10 cellular contexts compared by ENCODE assay signal in genomic region chr17:2068589-2069051, GRCh38. TPM values are rescaled to one million over a fixed set of nuclear protein-coding genes. Genes with fewer than 3 reads are reported as not detected.
DNase-seq lines count a peak whose midpoint lies in the region; ATAC-seq and TF ChIP-seq lines count a peak whose summit lies in the region.
"Had no signal": no experiment of that assay in that cellular context is flagged by ENCODE, and none has a peak within 500 bp of the region (broad histone marks: within the 10 kb centered on the region; RNA-seq: fewer than 3 reads in every experiment).

No MANE protein-coding gene starts in this region.

- ATAC-seq in mucosa of descending colon = peak; percentile 6
- no peak for ATAC-seq in GM19463 (IDR thresholded peaks at IDR 0.05; ENCODE audit: unreplicated experiment)
- ATAC-seq: Panc1 had no signal

- H3K36me3 ChIP-seq in mucosa of descending colon (ENCODE audit: low read depth) = no peaks in the 10 kb centered on the region

- CTCF ChIA-PET in AG04450 (lab: Charles Lee) = interaction anchor here (0.8 to 2.5 kb wide), 7 partner anchors 11 to 183 kb away, joined by 3 to 10 read pairs (median 4); partner anchors contain the start of gene HIC1

- H3K27ac ChIP-seq in AG04450 (ENCODE audit: low read depth, low read length) = peak overlapping the region; percentile 94

- POLR2A ChIA-PET in AG04450 (lab: Yijun Ruan, JAX) = interaction anchor here (0.9 to 1.7 kb wide), 12 partner anchors 10 to 193 kb away, joined by 3 to 8 read pairs (median 5); no protein-coding TSS in a partner anchor

- peaks cover 1% of the 10 kb centered on the region for H3K27me3 Mint-ChIP-seq in IgD-negative memory B cell
- H3K27me3 Mint-ChIP-seq in brain = peaks cover 4% of the 10 kb centered on the region
- no peaks in the 10 kb centered on the region for H3K27me3 Mint-ChIP-seq in mesothelial cell of epicardium (ENCODE audit: low read depth)

- TF ChIP-seq CTCF in AG04450 (IDR thresholded peaks at IDR 0.05; ENCODE audit: low read depth, low read length) = no peak
- TF ChIP-seq CTCF in brain (conservative IDR thresholded peaks at IDR 0.05) = no peak
- no peak for TF ChIP-seq CTCF in mucosa of descending colon (IDR thresholded peaks at IDR 0.05)
- TF ChIP-seq CTCF in GM10266 (IDR thresholded peaks at IDR 0.05; ENCODE audit: control insufficient read depth, insufficient read depth, low read depth, missing control alignments) = no peak
- TF ChIP-seq CTCF in GM13977 (IDR thresholded peaks at IDR 0.05; ENCODE audit: extremely low read depth, insufficient read depth, missing control alignments) = no peak
- TF ChIP-seq CTCF in mesothelial cell of epicardium (IDR thresholded peaks at IDR 0.05; ENCODE audit: unreplicated experiment) = no peak

- H3K36me3 Mint-ChIP-seq in IgD-negative memory B cell (peaks cover 9% of the 10 kb centered on the region), brain (peaks cover 57% of the 10 kb centered on the region), mesothelial cell of epicardium (peaks cover 22% of the 10 kb centered on the region)

- peaks cover 8% of the 10 kb centered on the region for H3K4me1 ChIP-seq in mucosa of descending colon (ENCODE audit: low read depth)

- peak overlapping the region in 2 of 3 donors; percentile 42 to 46 for H3K27ac Mint-ChIP-seq in IgD-negative memory B cell
- H3K27ac Mint-ChIP-seq in brain = peak overlapping the region in 4 of 5 experiments; percentile 18 to 80 (median 80)
- no peak overlapping the region for H3K27ac Mint-ChIP-seq in mesothelial cell of epicardium
- H3K27ac Mint-ChIP-seq: dendritic cell treated with granulocyte-macrophage colony-stimulating factor and Interleukin-4, amounts not matched to agents 40 ng/mL and 50 ng/mL, for 4 days had no signal

- H3K4me3 ChIP-seq in AG04450 (ENCODE audit: low read depth, low read length) (no peak overlapping the region), mucosa of descending colon (no peak overlapping the region)

- intact Hi-C loops in mucosa of descending colon (cut with DNase I, micrococcal nuclease) = no loop called here

- H3K9me3 Mint-ChIP-seq in IgD-negative memory B cell = no peaks in the 10 kb centered on the region
- no peaks in the 10 kb centered on the region for H3K9me3 Mint-ChIP-seq in brain
- H3K9me3 Mint-ChIP-seq in mesothelial cell of epicardium = no peaks in the 10 kb centered on the region
- H3K9me3 Mint-ChIP-seq: dendritic cell treated with granulocyte-macrophage colony-stimulating factor and Interleukin-4, amounts not matched to agents 40 ng/mL and 50 ng/mL, for 4 days had no signal

- no peak overlapping the region for H3K4me3 Mint-ChIP-seq in IgD-negative memory B cell
- H3K4me3 Mint-ChIP-seq in brain = no peak overlapping the region
- H3K4me3 Mint-ChIP-seq in mesothelial cell of epicardium = no peak overlapping the region
- H3K4me3 Mint-ChIP-seq: dendritic cell treated with granulocyte-macrophage colony-stimulating factor and Interleukin-4, amounts not matched to agents 40 ng/mL and 50 ng/mL, for 4 days had no signal

- H3K4me1 Mint-ChIP-seq in IgD-negative memory B cell (peaks cover 26 to 32% (median 31%) of the 10 kb centered on the region in 3 donors), brain (peaks cover 27% of the 10 kb centered on the region), mesothelial cell of epicardium (peaks cover 46% of the 10 kb centered on the region)

- in situ Hi-C loops in GM13977 (cut with MboI; ENCODE audit: low pct_unique_long_range_greater_than_20kb, low sequenced_read_pairs, unreplicated experiment) = loop anchor here (10.0 kb wide), 1 partner anchor 176 kb away; no protein-coding TSS in a partner anchor

- no peaks in the 10 kb centered on the region; the same call in 1 of the 2 replicates for H3K9me3 ChIP-seq in AG04450 (ENCODE audit: control insufficient read depth, insufficient read depth, low read length)
- H3K9me3 ChIP-seq in mucosa of descending colon = no peaks in the 10 kb centered on the region

- no peaks in the 10 kb centered on the region for H3K27me3 ChIP-seq in AG04450 (ENCODE audit: control insufficient read depth, insufficient read depth, low read length)

- DNase-seq in AG04450 (ENCODE audit: low read depth, low spot score) = no peak
- DNase-seq in mucosa of descending colon = peak in 1 of 3 donors; percentile 48
- DNase-seq in GM10266 (ENCODE audit: extremely low spot score) = no peak
- no peak for DNase-seq in GM13977 (ENCODE audit: low spot score)
- no peak for DNase-seq in mesothelial cell of epicardium (ENCODE audit: low spot score in 2 of 2, unreplicated experiment in 2 of 2)

RNA-seq across cellular contexts. Expression of gene HIC1, which starts 13.7 kb away (rescaled TPM):
- polyA plus RNA-seq in AG04450 (2011; rRNA removed) (12.7 and 14.4 TPM in 2 replicates), IgD-negative memory B cell (0.88 TPM), brain (ENCODE audit: insufficient read depth, low read depth, low replicate concordance) (2.6 TPM)
- 13.7 and 15.8 TPM in 2 replicates for polyA minus RNA-seq in AG04450 (2011; rRNA and poly(A)+ RNA removed)
- total RNA-seq in mucosa of descending colon (10 to 100 TPM in 2 of 3 donors, 1 to 10 TPM in 1; 6.0 to 28.9 (median 13.5) TPM), mesothelial cell of epicardium (97.9 to 99.3 TPM (median 98.9 TPM) in 3 replicates)

RNA-seq across cellular contexts. Expression of gene OVCA2, which starts 26.8 kb away (rescaled TPM):
- 38.0 and 45.0 TPM in 2 replicates for polyA plus RNA-seq in AG04450 (2011; rRNA removed)
- polyA minus RNA-seq in AG04450 (2011; rRNA and poly(A)+ RNA removed) = 16.8 and 18.1 TPM in 2 replicates
- polyA plus RNA-seq in IgD-negative memory B cell = 62.5 TPM
- polyA plus RNA-seq in brain (ENCODE audit: insufficient read depth, low read depth, low replicate concordance) = 28.7 TPM
- 10 to 100 TPM; 25.3 to 35.5 (median 33.0) TPM for total RNA-seq in mucosa of descending colon
- total RNA-seq in mesothelial cell of epicardium = 17.3 to 24.8 TPM (median 24.5 TPM) in 3 replicates

RNA-seq across cellular contexts. Expression of gene DPH1, which starts 38.7 kb away (rescaled TPM):
- polyA plus RNA-seq in AG04450 (2011; rRNA removed) (25.3 and 29.9 TPM in 2 replicates), IgD-negative memory B cell (34.4 TPM), brain (ENCODE audit: insufficient read depth, low read depth, low replicate concordance) (18.6 TPM)
- 27.5 and 45.4 TPM in 2 replicates for polyA minus RNA-seq in AG04450 (2011; rRNA and poly(A)+ RNA removed)
- total RNA-seq in mucosa of descending colon (10 to 100 TPM; 33.1 to 43.7 (median 42.2) TPM), mesothelial cell of epicardium (63.8 to 74.5 TPM (median 71.2 TPM) in 3 replicates)

RNA-seq across cellular contexts. Expression of gene RTN4RL1, which starts 43.5 kb away (rescaled TPM):
- polyA plus RNA-seq in AG04450 (2011; rRNA removed) (0.02 and 0.04 TPM in 2 replicates), IgD-negative memory B cell (0.44 TPM), brain (ENCODE audit: insufficient read depth, low read depth, low replicate concordance) (4.3 TPM)
- not detected in 2 replicates for polyA minus RNA-seq in AG04450 (2011; rRNA and poly(A)+ RNA removed)
- total RNA-seq in mucosa of descending colon (under 1 TPM; 0.14 to 0.47 (median 0.43) TPM), mesothelial cell of epicardium (0.20 to 0.23 TPM (median 0.22 TPM) in 3 replicates)
